18 cellular contexts compared by ENCODE assay signal in the genomic region with DNA sequence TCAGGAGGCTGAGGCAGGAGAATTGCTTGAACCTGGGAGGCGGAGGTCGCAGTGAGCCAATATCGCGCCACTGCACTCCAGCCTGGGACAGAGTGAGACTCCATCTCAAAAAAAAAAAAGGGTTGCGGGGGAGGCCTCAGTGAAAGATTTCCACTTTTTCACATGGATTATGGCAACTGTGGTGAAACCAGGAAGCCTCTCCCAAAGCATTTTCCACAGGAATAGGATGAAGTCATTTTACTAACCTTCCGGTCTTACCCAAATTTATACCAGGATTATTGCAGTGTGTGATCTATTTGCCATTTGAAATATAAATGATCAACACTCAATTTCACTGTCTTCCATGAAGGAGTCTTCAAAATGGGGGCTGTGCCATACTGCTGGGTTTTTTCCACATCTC.
"Had no signal": no experiment of that assay in that cellular context is flagged by ENCODE, and none has a peak within 500 bp of the region (broad histone marks: within the 10 kb centered on the region; RNA-seq: fewer than 3 reads in every experiment).

No MANE protein-coding gene starts in this region.

- H3K36me3 ChIP-seq: MG63 had no signal

- H3K9me3 ChIP-seq: MG63, SK-N-SH had no signal

- ATAC-seq: Panc1 had no signal

- H3K9ac ChIP-seq: SK-N-SH had no signal

- H3K4me2 ChIP-seq: SK-N-SH had no signal

- H3K27ac ChIP-seq: RWPE1 had no signal

- H3K27me3 ChIP-seq: MG63 had no signal

- H3K9me2 ChIP-seq: SK-N-SH had no signal

- H3K4me3 ChIP-seq: MG63 had no signal

- DNase-seq: Karpas-422, KG1, NCI-H1092 treated with DMSO at 0.1 percent for 48 hours, NCI-H1436, NCI-H187, NCI-H2029, NCI-H2081 treated with DMSO at 0.1 percent for 48 hours, NCI-H2171, NCI-H446, NCI-H510A, NCI-H524 treated with DMSO at 0.1 percent for 48 hours, NCI-H69, NCI-H774, SHP77, SK-N-SH had no signal
